ENCODE assay signal across 8 cellular contexts in genomic region chr17:58344047-58344790, GRCh38. TPM values are rescaled to one million over a fixed set of nuclear protein-coding genes. Genes with fewer than 3 reads are reported as not detected.
DNase-seq lines count a peak whose midpoint lies in the region; ATAC-seq and TF ChIP-seq lines count a peak whose summit lies in the region.

No MANE protein-coding gene starts in this region.

- TF ChIP-seq CTCF in HL-60 (IDR thresholded peaks at IDR 0.05; ENCODE audit: insufficient read depth, low read length) (no peak), ascending aorta (IDR thresholded peaks at IDR 0.05) (no peak)

- H3K27ac ChIP-seq in HL-60 (replicated peaks) (peak overlapping the region; percentile 82), ascending aorta (no peak overlapping the region)

- H3K27me3 ChIP-seq in HL-60 (ENCODE audit: insufficient read depth, poor library complexity, severe bottlenecking) (no peaks in the 10 kb centered on the region), ascending aorta (no peaks in the 10 kb centered on the region)

- peaks cover 46 to 55% of the 10 kb centered on the region in 2 donors for H3K36me3 ChIP-seq in ascending aorta

- DNase-seq in CD1c-positive myeloid dendritic cell (ENCODE audit: extremely low spot score) (peak; percentile 83), HL-60 (ENCODE audit: low read depth in 1 of 2, low spot score in 1 of 2) (peak; percentile 77 to 97), left cardiac atrium (no peak), NCI-H1092 (lab: John Stamatoyannopoulos, UW) (no peak), ascending aorta (ENCODE audit: low spot score in 2 of 2) (no peak)
- DNase-seq in activated CD4-positive, alpha-beta T cell treated with anti-CD3 and anti-CD28 coated beads, Interleukin-2, amount 50 U/mL, for 1 hour: peak; percentile 80
- peak; percentile 71 to 88 for DNase-seq in stimulated activated CD8-positive, alpha-beta memory T cell treated with anti-CD3 and anti-CD28 coated beads, Interleukin-4, amount 100 ng/mL, for 4 hours (ENCODE audit: low read depth in 2 of 2, low spot score in 1 of 2)

- no peaks in the 10 kb centered on the region for H3K4me1 ChIP-seq in ascending aorta

- ATAC-seq in GM19468 (IDR thresholded peaks at IDR 0.05; ENCODE audit: extremely low read depth, unreplicated experiment) (peak; percentile 68), left cardiac atrium (peak; percentile 60 to 89)

- H3K4me3 ChIP-seq in HL-60 (replicated peaks; ENCODE audit: insufficient read depth, low read length) (peak overlapping the region; percentile 16), ascending aorta (no peak overlapping the region)

- intact Hi-C loops in left cardiac atrium (cut with DNase I) (no loop called here), ascending aorta (cut with DNase I) (no loop called here)

- H3K9me3 ChIP-seq in ascending aorta: no peaks in the 10 kb centered on the region

RNA-seq across cellular contexts. Expression of gene SUPT4H1, which starts 7.8 kb away (rescaled TPM):
- 10 to 100 TPM; 49.4 to 60.6 TPM for total RNA-seq in left cardiac atrium
- total RNA-seq in ascending aorta: 18.0 TPM

RNA-seq across cellular contexts. Expression of gene TSPOAP1, which starts 15.6 kb away (rescaled TPM):
- total RNA-seq in left cardiac atrium (1 to 10 TPM; 8.8 to 9.0 TPM), ascending aorta (22.4 TPM)

Comparison
In these comparisons a context has a peak if more than half of its experiments do, and no peak if none do; other contexts are left out.
1. DNase-seq: peak in CD1c-positive myeloid dendritic cell (single experiment), HL-60 (2 of 2), activated CD4-positive, alpha-beta T cell treated with anti-CD3 and anti-CD28 coated beads, Interleukin-2, amount 50 U/mL, for 1 hour (single experiment) and stimulated activated CD8-positive, alpha-beta memory T cell treated with anti-CD3 and anti-CD28 coated beads, Interleukin-4, amount 100 ng/mL, for 4 hours (2 of 2); none in left cardiac atrium (single experiment), NCI-H1092 (single experiment) and ascending aorta (0 of 2).